15 cellular contexts compared by ENCODE assay signal in genomic region chr2:45918816-45919655, GRCh38.
DNase-seq lines count a peak whose midpoint lies in the region; ATAC-seq and TF ChIP-seq lines count a peak whose summit lies in the region.
"Had no signal": no experiment of that assay in that cellular context is flagged by ENCODE, and none has a peak within 500 bp of the region (broad histone marks: within the 10 kb centered on the region; RNA-seq: fewer than 3 reads in every experiment).

No MANE protein-coding gene starts in this region.

- H3K4me2 ChIP-seq in SK-N-SH = no peak overlapping the region

- H3K27ac Mint-ChIP-seq in brain = peak overlapping the region in 3 of 5 experiments; percentile 31 to 47 (median 35)
- peak overlapping the region; percentile 93 for H3K27ac Mint-ChIP-seq in stimulated activated naive B cell treated with anti-CD40 and anti-IgM and Interleukin-4, amounts not matched to agents 10 μg/mL and 1 μg/mL and 100 μg/mL, for 72 hours

- H3K9ac ChIP-seq in SK-N-SH (no peak overlapping the region), colonic mucosa (ENCODE audit: low read depth in 2 of 2, low read length in 2 of 2) (no peak overlapping the region)

- peak; percentile 46 for DNase-seq in SK-N-SH
- DNase-seq in MV-4-11 (lab: John Stamatoyannopoulos, UW) = peak; percentile 47
- DNase-seq in stimulated activated naive B cell treated with anti-CD40 and anti-IgM and Interleukin-4, amounts not matched to agents 10 μg/mL and 1 μg/mL and 100 μg/mL, for 72 hours = peak; percentile 17
- no peak for DNase-seq in nucleus accumbens (lab: John Stamatoyannopoulos, UW)
- no peak for DNase-seq in colonic mucosa
- DNase-seq in prostate gland (ENCODE audit: low spot score) = no peak
- DNase-seq: heart left ventricle; naive thymus-derived CD8-positive, alpha-beta T cell; stimulated activated CD4-positive, alpha-beta T cell treated with anti-CD3 and anti-CD28 coated beads, Interleukin-2, amount 100 ng/mL, for 48 hours had no signal

- no peak for TF ChIP-seq RAD21 in SK-N-SH (IDR thresholded peaks at IDR 0.05; ENCODE audit: low read length)

- peaks cover 15% of the 10 kb centered on the region for H3K4me1 Mint-ChIP-seq in brain
- peaks cover 41 to 72% of the 10 kb centered on the region in 2 donors for H3K4me1 Mint-ChIP-seq in stimulated activated naive B cell treated with anti-CD40 and anti-IgM and Interleukin-4, amounts not matched to agents 10 μg/mL and 1 μg/mL and 100 μg/mL, for 72 hours

- CTCF ChIA-PET in SK-N-SH (lab: Yijun Ruan, JAX) = interaction anchor here (0.8 to 1.1 kb wide), 4 partner anchors 59 to 269 kb away, joined by 3 to 4 read pairs (median 3); no protein-coding TSS in a partner anchor

- peaks cover 7% of the 10 kb centered on the region for H3K36me3 Mint-ChIP-seq in brain
- peaks cover 6 to 16% of the 10 kb centered on the region in 2 donors for H3K36me3 Mint-ChIP-seq in stimulated activated naive B cell treated with anti-CD40 and anti-IgM and Interleukin-4, amounts not matched to agents 10 μg/mL and 1 μg/mL and 100 μg/mL, for 72 hours

- no peaks in the 10 kb centered on the region for H3F3A ChIP-seq in SK-N-SH (replicated peaks; ENCODE audit: insufficient read depth)

- 91% methylated on average over 9 of the region's 9 CpGs for WGBS in SK-N-SH (ENCODE audit: low lambda C conversion rate)
- WGBS in prostate gland = 72% methylated on average over 9 of the region's 9 CpGs

- H3K27me3 ChIP-seq in SK-N-SH (ENCODE audit: insufficient read depth) = no peaks in the 10 kb centered on the region
- H3K27me3 ChIP-seq in colonic mucosa = no peaks in the 10 kb centered on the region
- no peaks in the 10 kb centered on the region for H3K27me3 ChIP-seq in prostate gland (replicated peaks; ENCODE audit: insufficient read depth)
- H3K27me3 ChIP-seq: heart left ventricle, SJSA1 had no signal

- TF ChIP-seq CTCF in SK-N-SH (IDR thresholded peaks at IDR 0.05) (no peak), brain (conservative IDR thresholded peaks at IDR 0.05) (no peak), colonic mucosa (IDR thresholded peaks at IDR 0.05) (no peak), prostate gland (IDR thresholded peaks at IDR 0.05) (no peak)

- intact Hi-C loops in colonic mucosa (cut with DNase I) (no loop called here), prostate gland (cut with DNase I) (no loop called here)

- no peak for TF ChIP-seq POLR2A in prostate gland (IDR thresholded peaks at IDR 0.05)

- H3K4me3 Mint-ChIP-seq in brain = no peak overlapping the region
- H3K4me3 Mint-ChIP-seq in stimulated activated naive B cell treated with anti-CD40 and anti-IgM and Interleukin-4, amounts not matched to agents 10 μg/mL and 1 μg/mL and 100 μg/mL, for 72 hours = peak overlapping the region; percentile 65 to 68
- H3K4me3 Mint-ChIP-seq: central memory CD8-positive, alpha-beta T cell; naive thymus-derived CD8-positive, alpha-beta T cell had no signal

- H3K36me3 ChIP-seq in SK-N-SH (replicated peaks in 1 of 2; ENCODE audit: control insufficient read depth in 1 of 2, insufficient read depth in 2 of 2, low read length in 1 of 2) (no peaks in the 10 kb centered on the region), colonic mucosa (no peaks in the 10 kb centered on the region), prostate gland (no peaks in the 10 kb centered on the region)
- H3K36me3 ChIP-seq: heart left ventricle, SJSA1 had no signal

- H3K27ac ChIP-seq in SK-N-SH (ENCODE audit: low read depth in 2 of 2, low read length in 1 of 2) (no peak overlapping the region; a peak in 1 of 4 replicates), colonic mucosa (no peak overlapping the region), prostate gland (no peak overlapping the region)
- H3K27ac ChIP-seq: SJSA1 had no signal

- H3K9me2 ChIP-seq in SK-N-SH = no peaks in the 10 kb centered on the region

- H3K79me2 ChIP-seq in SK-N-SH (ENCODE audit: insufficient read depth) = no peaks in the 10 kb centered on the region

- no peaks in the 10 kb centered on the region for H4K20me1 ChIP-seq in SK-N-SH (ENCODE audit: insufficient read depth)

- H3K4me3 ChIP-seq in SK-N-SH (ENCODE audit: low read depth in 2 of 2, low read length in 1 of 2) (no peak overlapping the region), colonic mucosa (no peak overlapping the region), prostate gland (no peak overlapping the region)
- H3K4me3 ChIP-seq: heart left ventricle, K562, SJSA1 had no signal

- H3K4me1 ChIP-seq in SK-N-SH (ENCODE audit: control insufficient read depth in 1 of 2, insufficient read depth in 2 of 2, low read depth in 1 of 2, low read length in 1 of 2) (peaks cover 5 to 39% of the 10 kb centered on the region in 2 experiments; a peak in 2 of 4 replicates), colonic mucosa (no peaks in the 10 kb centered on the region), prostate gland (replicated peaks) (no peaks in the 10 kb centered on the region)
- H3K4me1 ChIP-seq: SJSA1 had no signal

- peaks cover 0 to 11% (median 0%) of the 10 kb centered on the region in 5 experiments for H3K9me3 Mint-ChIP-seq in brain
- no peaks in the 10 kb centered on the region for H3K9me3 Mint-ChIP-seq in stimulated activated naive B cell treated with anti-CD40 and anti-IgM and Interleukin-4, amounts not matched to agents 10 μg/mL and 1 μg/mL and 100 μg/mL, for 72 hours
- H3K9me3 Mint-ChIP-seq: central memory CD8-positive, alpha-beta T cell; naive thymus-derived CD8-positive, alpha-beta T cell had no signal

- H3K9me3 ChIP-seq in SK-N-SH = no peaks in the 10 kb centered on the region
- no peaks in the 10 kb centered on the region for H3K9me3 ChIP-seq in colonic mucosa
- H3K9me3 ChIP-seq in prostate gland = no peaks in the 10 kb centered on the region
- H3K9me3 ChIP-seq: heart left ventricle, SJSA1 had no signal

- H2AFZ ChIP-seq in SK-N-SH (ENCODE audit: low read depth) = no peak overlapping the region

- POLR2A ChIA-PET in SK-N-SH (lab: Yijun Ruan, JAX) = no interaction called here

- no peak for ATAC-seq in SK-N-SH treated with all-trans-retinoic acid at 6 μM for 48 hours
- peak; percentile 56 to 69 for ATAC-seq in stimulated activated naive B cell treated with anti-CD40 and anti-IgM and Interleukin-4, amounts not matched to agents 10 μg/mL and 1 μg/mL and 100 μg/mL, for 72 hours (replicated peaks)
- ATAC-seq: HCT116; K562; naive thymus-derived CD8-positive, alpha-beta T cell had no signal

- TF ChIP-seq EP300 in SK-N-SH (IDR thresholded peaks at IDR 0.05; ENCODE audit: borderline replicate concordance in 1 of 2, low read depth in 1 of 2, low read length in 1 of 2) = no peak

- no peaks in the 10 kb centered on the region for H3K27me3 Mint-ChIP-seq in brain
- H3K27me3 Mint-ChIP-seq in stimulated activated naive B cell treated with anti-CD40 and anti-IgM and Interleukin-4, amounts not matched to agents 10 μg/mL and 1 μg/mL and 100 μg/mL, for 72 hours = no peaks in the 10 kb centered on the region
- H3K27me3 Mint-ChIP-seq: central memory CD8-positive, alpha-beta T cell had no signal

TF ChIP-seq in SK-N-SH, 30 proteins besides CTCF, POLR2A, EP300 and RAD21:
- TF ChIP-seq MXI1 (IDR thresholded peaks at IDR 0.05; ENCODE audit: low read depth, low read length) (peak; percentile 27; the same call in 1 of the 2 replicates), GABPA (IDR thresholded peaks at IDR 0.05; ENCODE audit: low read depth) (no peak)

TF ChIP-seq in SK-N-SH treated with all-trans-retinoic acid at 6 μM for 48 hours, 23 proteins besides CTCF, POLR2A, EP300 and RAD21:
- TF ChIP-seq SNAI2 (CRISPR knock-in tag; IDR thresholded peaks at IDR 0.05) (no peak), ZNF565 (CRISPR knock-in tag; conservative IDR thresholded peaks at IDR 0.05; ENCODE audit: low read depth) (no peak)
TF ChIP-seq in SK-N-SH treated with all-trans-retinoic acid at 6 μM for 48 hours: peak in this region for 0.

Comparison
In these comparisons a context has a peak if more than half of its experiments do, and no peak if none do; other contexts are left out.
1. DNase-seq: peak in SK-N-SH (single experiment), MV-4-11 (single experiment) and stimulated activated naive B cell treated with anti-CD40 and anti-IgM and Interleukin-4, amounts not matched to agents 10 μg/mL and 1 μg/mL and 100 μg/mL, for 72 hours (single experiment); none in nucleus accumbens (0 of 56), colonic mucosa (single experiment) and prostate gland (single experiment).
2. H3K4me3 Mint-ChIP-seq: peak in stimulated activated naive B cell treated with anti-CD40 and anti-IgM and Interleukin-4, amounts not matched to agents 10 μg/mL and 1 μg/mL and 100 μg/mL, for 72 hours (2 of 2); none in brain (0 of 5).